In genomic region chr1:19165501-19165900, GRCh38 we compare ENCODE assay signal across 23 cellular contexts. TPM values are rescaled to one million over a fixed set of nuclear protein-coding genes. Genes with fewer than 3 reads are reported as not detected.
DNase-seq lines count a peak whose midpoint lies in the region; ATAC-seq and TF ChIP-seq lines count a peak whose summit lies in the region.
"Had no signal": no experiment of that assay in that cellular context is flagged by ENCODE, and none has a peak within 500 bp of the region (broad histone marks: within the 10 kb centered on the region; RNA-seq: fewer than 3 reads in every experiment).

No MANE protein-coding gene starts in this region.

- peak; percentile 28 for DNase-seq in EL
- peak; percentile 72 for DNase-seq in M059J (ENCODE audit: low read depth)
- DNase-seq in chondrocyte (ENCODE audit: low spot score): no peak
- DNase-seq in myocyte (ENCODE audit: low read depth): peak; percentile 3
- no peak for DNase-seq in SJCRH30
- no peak for DNase-seq in upper lobe of left lung
- DNase-seq in progenitor cell of endocrine pancreas (ENCODE audit: low spot score, unreplicated experiment): no peak
- DNase-seq in NCI-H2029 treated with DMSO at 0.1 percent for 48 hours (lab: John Stamatoyannopoulos, UW): no peak
- DNase-seq: activated CD4-positive, alpha-beta T cell treated with anti-CD3 and anti-CD28 coated beads, Interleukin-2, amount 10 ng/mL, durations not matched to agents 24 days and 14 days; amniotic stem cell; CD8-positive, alpha-beta T cell; dorsolateral prefrontal cortex; H7; KG1; naive thymus-derived CD8-positive, alpha-beta T cell; NCI-H1092; NCI-H2107; NCI-H524 treated with DMSO at 0.1 percent for 48 hours; ovary; SHP77; sigmoid colon; stimulated activated naive B cell treated with anti-CD40 and anti-IgM and Interleukin-4, amounts not matched to agents 10 μg/mL and 1 μg/mL and 100 μg/mL, for 72 hours had no signal

- no peaks in the 10 kb centered on the region for H3K27me3 ChIP-seq in SJCRH30
- no peaks in the 10 kb centered on the region for H3K27me3 ChIP-seq in upper lobe of left lung
- H3K27me3 ChIP-seq: dorsolateral prefrontal cortex, ovary, sigmoid colon had no signal

- TF ChIP-seq CTCF in chondrocyte (IDR thresholded peaks at IDR 0.05): no peak
- TF ChIP-seq CTCF in upper lobe of left lung (IDR thresholded peaks at IDR 0.05): no peak
- no peak for TF ChIP-seq CTCF in progenitor cell of endocrine pancreas (IDR thresholded peaks at IDR 0.05; ENCODE audit: unreplicated experiment)

- TF ChIP-seq POLR2A in upper lobe of left lung (IDR thresholded peaks at IDR 0.05): no peak

- H3K9me3 ChIP-seq in SJCRH30 (replicated peaks) (no peaks in the 10 kb centered on the region), upper lobe of left lung (no peaks in the 10 kb centered on the region)
- H3K9me3 ChIP-seq: ovary, sigmoid colon had no signal

- peak overlapping the region; percentile 77 for H3K27ac Mint-ChIP-seq in chondrocyte (ENCODE audit: unreplicated experiment)
- no peak overlapping the region for H3K27ac Mint-ChIP-seq in progenitor cell of endocrine pancreas
- H3K27ac Mint-ChIP-seq: CD8-positive, alpha-beta T cell; stimulated activated naive B cell treated with anti-CD40 and anti-IgM and Interleukin-4, amounts not matched to agents 10 μg/mL and 1 μg/mL and 100 μg/mL, for 72 hours had no signal

- H3K36me3 ChIP-seq in SJCRH30: peaks cover 94% of the 10 kb centered on the region
- peaks cover 62 to 100% (median 94%) of the 10 kb centered on the region in 4 donors for H3K36me3 ChIP-seq in upper lobe of left lung

- no peak overlapping the region for H3K4me3 ChIP-seq in SJCRH30
- H3K4me3 ChIP-seq in upper lobe of left lung: no peak overlapping the region
- H3K4me3 ChIP-seq: dorsolateral prefrontal cortex, ovary, sigmoid colon had no signal

- no peaks in the 10 kb centered on the region for H3K27me3 Mint-ChIP-seq in chondrocyte (ENCODE audit: low read depth)
- no peaks in the 10 kb centered on the region for H3K27me3 Mint-ChIP-seq in progenitor cell of endocrine pancreas
- H3K27me3 Mint-ChIP-seq: activated CD4-positive, alpha-beta T cell treated with anti-CD3 and anti-CD28 coated beads, Interleukin-2, amount 10 ng/mL, durations not matched to agents 24 days and 14 days; naive thymus-derived CD8-positive, alpha-beta T cell; stimulated activated naive B cell treated with anti-CD40 and anti-IgM and Interleukin-4, amounts not matched to agents 10 μg/mL and 1 μg/mL and 100 μg/mL, for 72 hours had no signal

- H3K9me3 Mint-ChIP-seq in chondrocyte (ENCODE audit: low read depth) (no peaks in the 10 kb centered on the region), progenitor cell of endocrine pancreas (ENCODE audit: low read depth) (no peaks in the 10 kb centered on the region)
- H3K9me3 Mint-ChIP-seq: activated CD4-positive, alpha-beta T cell treated with anti-CD3 and anti-CD28 coated beads, Interleukin-2, amount 10 ng/mL, durations not matched to agents 24 days and 14 days; CD8-positive, alpha-beta T cell; naive thymus-derived CD8-positive, alpha-beta T cell; stimulated activated naive B cell treated with anti-CD40 and anti-IgM and Interleukin-4, amounts not matched to agents 10 μg/mL and 1 μg/mL and 100 μg/mL, for 72 hours had no signal

- H3K4me1 ChIP-seq in SJCRH30 (no peaks in the 10 kb centered on the region), upper lobe of left lung (no peaks in the 10 kb centered on the region)

- no peak overlapping the region for H3K27ac ChIP-seq in SJCRH30
- H3K27ac ChIP-seq in upper lobe of left lung: no peak overlapping the region
- H3K27ac ChIP-seq: dorsolateral prefrontal cortex, epithelial cell of prostate, ovary had no signal

- WGBS in upper lobe of left lung, 2 donors: 91 to 93% methylated on average over 3 of the region's 3 CpGs

- ATAC-seq in upper lobe of left lung (ENCODE audit: low FRiP score in 2 of 2): no peak
- ATAC-seq: CD8-positive, alpha-beta T cell; naive thymus-derived CD8-positive, alpha-beta T cell; stimulated activated naive B cell treated with anti-CD40 and anti-IgM and Interleukin-4, amounts not matched to agents 10 μg/mL and 1 μg/mL and 100 μg/mL, for 72 hours had no signal

- H3K36me3 Mint-ChIP-seq in chondrocyte (ENCODE audit: low read depth) (peaks cover 63% of the 10 kb centered on the region), progenitor cell of endocrine pancreas (ENCODE audit: insufficient read depth) (peaks cover 35% of the 10 kb centered on the region)

- no peak for TF ChIP-seq EP300 in upper lobe of left lung (IDR thresholded peaks at IDR 0.05)

- H3K4me3 Mint-ChIP-seq in chondrocyte (ENCODE audit: unreplicated experiment) (no peak overlapping the region), progenitor cell of endocrine pancreas (ENCODE audit: low read depth) (no peak overlapping the region)
- H3K4me3 Mint-ChIP-seq: activated CD4-positive, alpha-beta T cell treated with anti-CD3 and anti-CD28 coated beads, Interleukin-2, amount 10 ng/mL, durations not matched to agents 24 days and 14 days; CD8-positive, alpha-beta T cell; naive thymus-derived CD8-positive, alpha-beta T cell; stimulated activated naive B cell treated with anti-CD40 and anti-IgM and Interleukin-4, amounts not matched to agents 10 μg/mL and 1 μg/mL and 100 μg/mL, for 72 hours had no signal

- peaks cover 57% of the 10 kb centered on the region for H3K4me1 Mint-ChIP-seq in chondrocyte (ENCODE audit: low read depth)
- H3K4me1 Mint-ChIP-seq in progenitor cell of endocrine pancreas (ENCODE audit: low read depth): no peaks in the 10 kb centered on the region

RNA-seq across cellular contexts. Expression of gene UBR4, which starts 44.6 kb away (rescaled TPM):
- total RNA-seq in M059J (2014; rRNA removed; shearing (Covaris generic)): 40.0 and 86.1 TPM in 2 replicates
- total RNA-seq in chondrocyte: 133 to 144 TPM (median 135 TPM) in 3 replicates
- 78.9 and 79.8 TPM in 2 replicates for total RNA-seq in myocyte
- polyA plus RNA-seq in myocyte (2012): 114 TPM
- total RNA-seq in SJCRH30 (2014; rRNA removed; shearing (Covaris generic)): 96.7 and 102 TPM in 2 replicates
- total RNA-seq in upper lobe of left lung: 100 to 1,000 TPM; 101 to 317 (median 135) TPM
- total RNA-seq in progenitor cell of endocrine pancreas: 153 and 155 TPM in 2 replicates

Comparison
In these comparisons a context has a peak if more than half of its experiments do, and no peak if none do; other contexts are left out.
1. DNase-seq: peak in EL (single experiment), M059J (single experiment) and myocyte (single experiment); none in chondrocyte (single experiment), SJCRH30 (0 of 2), upper lobe of left lung (0 of 2), progenitor cell of endocrine pancreas (single experiment) and NCI-H2029 treated with DMSO at 0.1 percent for 48 hours (single experiment).